In the genomic region with DNA sequence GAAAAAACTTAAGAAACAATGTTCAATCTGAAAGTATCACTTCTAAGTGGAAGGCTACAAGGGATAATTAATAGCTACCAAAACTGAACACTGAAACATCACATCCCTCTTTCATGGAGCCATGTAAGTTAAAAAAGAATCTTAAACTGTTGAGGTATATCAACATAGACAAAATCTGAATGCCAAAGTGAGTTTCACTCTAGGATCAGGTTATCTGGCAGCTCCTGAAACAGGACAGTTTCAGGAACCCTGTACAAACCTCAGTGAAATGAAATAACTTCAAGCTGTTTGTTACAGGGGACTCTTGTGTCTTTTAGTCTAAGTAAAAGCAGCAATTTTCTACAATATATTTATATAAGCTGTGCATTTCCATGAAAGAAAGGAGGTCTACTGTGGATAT, we compare ENCODE assay signal across 1 cellular context.
A peak's percentile ranks its signal among the peaks of the same experiment; 100 is the strongest.
TF ChIP-seq lines count a peak whose summit lies in the region.

No MANE protein-coding gene starts in this region.

TF ChIP-seq in GM12878, 131 proteins besides CTCF, POLR2A, EP300 and RAD21:
- TF ChIP-seq IKZF2 (IDR thresholded peaks at IDR 0.05) (peak in 1 of 2 experiments; percentile 48; a peak in 1 of 4 replicates), YY1 (IDR thresholded peaks at IDR 0.05; ENCODE audit: low read depth, low read length) (no peak), BACH1 (IDR thresholded peaks at IDR 0.05; ENCODE audit: borderline replicate concordance) (no peak), MTA2 (IDR thresholded peaks at IDR 0.05; ENCODE audit: low read depth) (peak; percentile 53; the same call in 1 of the 2 replicates), ATF7 (IDR thresholded peaks at IDR 0.05; ENCODE audit: low read depth) (no peak)
- TF ChIP-seq, protein P1, sequence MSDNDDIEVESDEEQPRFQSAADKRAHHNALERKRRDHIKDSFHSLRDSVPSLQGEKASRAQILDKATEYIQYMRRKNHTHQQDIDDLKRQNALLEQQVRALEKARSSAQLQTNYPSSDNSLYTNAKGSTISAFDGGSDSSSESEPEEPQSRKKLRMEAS (IDR thresholded peaks at IDR 0.05; ENCODE audit: low read depth, low read length): no peak
- TF ChIP-seq, protein P2, sequence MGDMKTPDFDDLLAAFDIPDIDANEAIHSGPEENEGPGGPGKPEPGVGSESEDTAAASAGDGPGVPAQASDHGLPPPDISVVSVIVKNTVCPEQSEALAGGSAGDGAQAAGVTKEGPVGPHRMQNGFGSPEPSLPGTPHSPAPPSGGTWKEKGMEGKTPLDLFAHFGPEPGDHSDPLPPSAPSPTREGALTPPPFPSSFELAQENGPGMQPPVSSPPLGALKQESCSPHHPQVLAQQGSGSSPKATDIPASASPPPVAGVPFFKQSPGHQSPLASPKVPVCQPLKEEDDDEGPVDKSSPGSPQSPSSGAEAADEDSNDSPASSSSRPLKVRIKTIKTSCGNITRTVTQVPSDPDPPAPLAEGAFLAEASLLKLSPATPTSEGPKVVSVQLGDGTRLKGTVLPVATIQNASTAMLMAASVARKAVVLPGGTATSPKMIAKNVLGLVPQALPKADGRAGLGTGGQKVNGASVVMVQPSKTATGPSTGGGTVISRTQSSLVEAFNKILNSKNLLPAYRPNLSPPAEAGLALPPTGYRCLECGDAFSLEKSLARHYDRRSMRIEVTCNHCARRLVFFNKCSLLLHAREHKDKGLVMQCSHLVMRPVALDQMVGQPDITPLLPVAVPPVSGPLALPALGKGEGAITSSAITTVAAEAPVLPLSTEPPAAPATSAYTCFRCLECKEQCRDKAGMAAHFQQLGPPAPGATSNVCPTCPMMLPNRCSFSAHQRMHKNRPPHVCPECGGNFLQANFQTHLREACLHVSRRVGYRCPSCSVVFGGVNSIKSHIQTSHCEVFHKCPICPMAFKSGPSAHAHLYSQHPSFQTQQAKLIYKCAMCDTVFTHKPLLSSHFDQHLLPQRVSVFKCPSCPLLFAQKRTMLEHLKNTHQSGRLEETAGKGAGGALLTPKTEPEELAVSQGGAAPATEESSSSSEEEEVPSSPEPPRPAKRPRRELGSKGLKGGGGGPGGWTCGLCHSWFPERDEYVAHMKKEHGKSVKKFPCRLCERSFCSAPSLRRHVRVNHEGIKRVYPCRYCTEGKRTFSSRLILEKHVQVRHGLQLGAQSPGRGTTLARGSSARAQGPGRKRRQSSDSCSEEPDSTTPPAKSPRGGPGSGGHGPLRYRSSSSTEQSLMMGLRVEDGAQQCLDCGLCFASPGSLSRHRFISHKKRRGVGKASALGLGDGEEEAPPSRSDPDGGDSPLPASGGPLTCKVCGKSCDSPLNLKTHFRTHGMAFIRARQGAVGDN (IDR thresholded peaks at IDR 0.05): no peak
